In genomic region chr3:73024836-73025235, GRCh38 we compare ENCODE assay signal across 20 cellular contexts. TPM values are rescaled to one million over a fixed set of nuclear protein-coding genes. Genes with fewer than 3 reads are reported as not detected.
A peak's percentile ranks its signal among the peaks of the same experiment; 100 is the strongest.
DNase-seq lines count a peak whose midpoint lies in the region; ATAC-seq and TF ChIP-seq lines count a peak whose summit lies in the region.
"Had no signal": no experiment of that assay in that cellular context is flagged by ENCODE, and none has a peak within 500 bp of the region (broad histone marks: within the 10 kb centered on the region; RNA-seq: fewer than 3 reads in every experiment).

No MANE protein-coding gene starts in this region.

- H3K27ac Mint-ChIP-seq in CD8-positive, alpha-beta T cell: peak overlapping the region; percentile 41
- peak overlapping the region; percentile 40 for H3K27ac Mint-ChIP-seq in mesothelial cell of epicardium
- H3K27ac Mint-ChIP-seq: stimulated activated effector memory CD8-positive, alpha-beta T cell treated with anti-CD3 and anti-CD28 coated beads, Interleukin-12 subunit alpha, Interleukin-12 subunit beta, amount 100 ng/mL, for 72 hours had no signal

- TF ChIP-seq POLR2A in esophagus muscularis mucosa (IDR thresholded peaks at IDR 0.05; ENCODE audit: low read depth): no peak

- no peak for ATAC-seq in CD8-positive, alpha-beta T cell
- ATAC-seq: heart left ventricle; left lobe of liver; stimulated activated effector memory CD8-positive, alpha-beta T cell treated with anti-CD3 and anti-CD28 coated beads, Interleukin-12 subunit alpha, Interleukin-12 subunit beta, amount 100 ng/mL, for 72 hours had no signal

- H3K4me1 ChIP-seq in CD8-positive, alpha-beta T cell (ENCODE audit: insufficient read depth, low read length): peaks cover 41% of the 10 kb centered on the region
- peaks cover 38% of the 10 kb centered on the region for H3K4me1 ChIP-seq in HUES48 (ENCODE audit: control insufficient read depth, insufficient read depth, low read length)
- H3K4me1 ChIP-seq in esophagus muscularis mucosa: peaks cover 30 to 87% (median 78%) of the 10 kb centered on the region in 4 donors

- no peak for DNase-seq in CD8-positive, alpha-beta T cell
- DNase-seq in mesothelial cell of epicardium (ENCODE audit: low spot score in 2 of 2, unreplicated experiment in 2 of 2) (no peak), superior temporal gyrus (ENCODE audit: extremely low spot score) (no peak), NAMALWA (ENCODE audit: low spot score) (no peak), dedifferentiated amniotic fluid mesenchymal stem cell (ENCODE audit: extremely low spot score) (no peak), esophagus muscularis mucosa (ENCODE audit: extremely low spot score) (no peak)
- DNase-seq: activated CD8-positive, alpha-beta memory T cell treated with anti-CD3 and anti-CD28 coated beads for 24 hours; amygdala; esophagus squamous epithelium; heart left ventricle; MV-4-11; NCI-H82 had no signal

- intact Hi-C loops in CD8-positive, alpha-beta T cell (cut with DNase I, micrococcal nuclease): loop anchor here in 1 of 2 experiments (2.0 kb wide), 1 partner anchor 22 kb away; no protein-coding TSS in a partner anchor
- intact Hi-C loops in esophagus muscularis mucosa (cut with DNase I): no loop called here

- no peaks in the 10 kb centered on the region for H3K9me3 ChIP-seq in CD8-positive, alpha-beta T cell (ENCODE audit: low read length)
- no peaks in the 10 kb centered on the region for H3K9me3 ChIP-seq in HUES48 (ENCODE audit: control insufficient read depth, insufficient read depth, low read length)
- no peaks in the 10 kb centered on the region for H3K9me3 ChIP-seq in esophagus muscularis mucosa
- H3K9me3 ChIP-seq: esophagus squamous epithelium, heart left ventricle, vagina had no signal

- peaks cover 14% of the 10 kb centered on the region for H3K36me3 Mint-ChIP-seq in CD8-positive, alpha-beta T cell
- H3K36me3 Mint-ChIP-seq in mesothelial cell of epicardium: peaks cover 3% of the 10 kb centered on the region

- H3K9ac ChIP-seq in HUES48 (ENCODE audit: low read depth, low read length): no peak overlapping the region

- TF ChIP-seq EP300 in esophagus muscularis mucosa (IDR thresholded peaks at IDR 0.05): no peak

- no peaks in the 10 kb centered on the region for H3K27me3 ChIP-seq in CD8-positive, alpha-beta T cell (ENCODE audit: insufficient read depth, low read length)
- no peaks in the 10 kb centered on the region for H3K27me3 ChIP-seq in HUES48 (ENCODE audit: control insufficient read depth, insufficient read depth, low read length)
- no peaks in the 10 kb centered on the region for H3K27me3 ChIP-seq in esophagus muscularis mucosa
- H3K27me3 ChIP-seq: esophagus squamous epithelium, heart left ventricle, vagina had no signal

- no peak overlapping the region for H3K27ac ChIP-seq in CD8-positive, alpha-beta T cell (ENCODE audit: low read depth, low read length)
- no peak overlapping the region for H3K27ac ChIP-seq in HUES48 (ENCODE audit: low read depth, low read length)
- peak overlapping the region; percentile 87 for H3K27ac ChIP-seq in cingulate gyrus (ENCODE audit: low read depth, low read length)
- no peak overlapping the region for H3K27ac ChIP-seq in esophagus muscularis mucosa (replicated peaks in 1 of 4)
- H3K27ac ChIP-seq: coronary artery, esophagus squamous epithelium, heart left ventricle, skin epidermis, vagina, VCaP had no signal

- no peak overlapping the region for H3K4me3 Mint-ChIP-seq in CD8-positive, alpha-beta T cell
- H3K4me3 Mint-ChIP-seq in mesothelial cell of epicardium: no peak overlapping the region
- H3K4me3 Mint-ChIP-seq: stimulated activated effector memory CD8-positive, alpha-beta T cell treated with anti-CD3 and anti-CD28 coated beads, Interleukin-12 subunit alpha, Interleukin-12 subunit beta, amount 100 ng/mL, for 72 hours had no signal

- no peaks in the 10 kb centered on the region for H3K9me3 Mint-ChIP-seq in CD8-positive, alpha-beta T cell
- H3K9me3 Mint-ChIP-seq in mesothelial cell of epicardium: no peaks in the 10 kb centered on the region
- H3K9me3 Mint-ChIP-seq: stimulated activated effector memory CD8-positive, alpha-beta T cell treated with anti-CD3 and anti-CD28 coated beads, Interleukin-12 subunit alpha, Interleukin-12 subunit beta, amount 100 ng/mL, for 72 hours had no signal

- H3K4me1 Mint-ChIP-seq in CD8-positive, alpha-beta T cell (ENCODE audit: low read depth): peaks cover 82% of the 10 kb centered on the region
- H3K4me1 Mint-ChIP-seq in mesothelial cell of epicardium: peaks cover 27% of the 10 kb centered on the region

- no peak overlapping the region for H3K4me3 ChIP-seq in CD8-positive, alpha-beta T cell (ENCODE audit: low read depth, low read length)
- H3K4me3 ChIP-seq in HUES48 (ENCODE audit: low read depth, low read length): peak overlapping the region; percentile 22; the same call in 1 of the 2 replicates
- no peak overlapping the region for H3K4me3 ChIP-seq in esophagus muscularis mucosa
- H3K4me3 ChIP-seq: coronary artery, esophagus squamous epithelium, heart left ventricle, skin epidermis, vagina had no signal

- H3K36me3 ChIP-seq in CD8-positive, alpha-beta T cell (ENCODE audit: insufficient read depth, low read length): no peaks in the 10 kb centered on the region
- no peaks in the 10 kb centered on the region for H3K36me3 ChIP-seq in HUES48 (ENCODE audit: control insufficient read depth, insufficient read depth, low read length)
- H3K36me3 ChIP-seq in esophagus muscularis mucosa: no peaks in the 10 kb centered on the region
- H3K36me3 ChIP-seq: esophagus squamous epithelium, heart left ventricle, vagina had no signal

- CTCF ChIA-PET in CD8-positive, alpha-beta T cell (lab: Charles Lee): interaction anchor here (0.7 to 1.2 kb wide), 3 partner anchors 43 to 203 kb away, joined by 3 read pairs; no protein-coding TSS in a partner anchor

- no peaks in the 10 kb centered on the region for H3K27me3 Mint-ChIP-seq in CD8-positive, alpha-beta T cell (ENCODE audit: low read depth)
- H3K27me3 Mint-ChIP-seq in mesothelial cell of epicardium (ENCODE audit: low read depth): no peaks in the 10 kb centered on the region

- no peak for TF ChIP-seq CTCF in CD8-positive, alpha-beta T cell (IDR thresholded peaks at IDR 0.05)
- TF ChIP-seq CTCF in mesothelial cell of epicardium (IDR thresholded peaks at IDR 0.05; ENCODE audit: unreplicated experiment): no peak
- no peak for TF ChIP-seq CTCF in esophagus muscularis mucosa (IDR thresholded peaks at IDR 0.05)

- POLR2A ChIA-PET in CD8-positive, alpha-beta T cell (lab: Charles Lee): interaction anchor here (1.4 kb wide), 1 partner anchor 8 kb away, joined by 3 read pairs; no protein-coding TSS in a partner anchor

RNA-seq across cellular contexts. Expression of gene PPP4R2, which starts 28.2 kb away (rescaled TPM):
- 10 to 100 TPM; 77.7 to 80.4 TPM for total RNA-seq in CD8-positive, alpha-beta T cell
- 111 to 117 TPM (median 116 TPM) in 3 replicates for total RNA-seq in mesothelial cell of epicardium
- 10 to 100 TPM; 24.6 to 60.6 (median 33.9) TPM for total RNA-seq in esophagus muscularis mucosa

RNA-seq across cellular contexts. Expression of gene EBLN2, which starts 36.6 kb away (rescaled TPM):
- 10 to 100 TPM in 1 of 2 experiments, 1 to 10 TPM in 1; 9.5 to 11.0 TPM for total RNA-seq in CD8-positive, alpha-beta T cell
- total RNA-seq in mesothelial cell of epicardium (10.5 to 11.3 TPM (median 10.7 TPM) in 3 replicates), esophagus muscularis mucosa (1 to 10 TPM; 1.0 to 2.8 (median 2.4) TPM)
